In genomic region chr3:44890258-44890657, GRCh38 we compare ENCODE assay signal across 20 cellular contexts. TPM values are rescaled to one million over a fixed set of nuclear protein-coding genes. Genes with fewer than 3 reads are reported as not detected.
"Had no signal": no experiment of that assay in that cellular context is flagged by ENCODE, and none has a peak within 500 bp of the region (broad histone marks: within the 10 kb centered on the region; RNA-seq: fewer than 3 reads in every experiment).

No MANE protein-coding gene starts in this region.

- H3K27me3 ChIP-seq: gastrocnemius medialis, thyroid gland had no signal

- H3K27ac ChIP-seq: gastrocnemius medialis, lower lobe of right lung, thyroid gland had no signal

- ATAC-seq: activated naive CD8-positive, alpha-beta T cell treated with anti-CD3 and anti-CD28 coated beads, Interleukin-2, amount 50 U/mL, for 24 hours; activated T-cell treated with anti-CD3 and anti-CD28 coated beads, Interleukin-2, amount 50 U/mL, for 4 hours; gastrocnemius medialis; lower lobe of right lung; natural killer cell treated with Interleukin-12 subunit alpha and Interleukin-12 subunit beta and Interleukin-15 and Interleukin-18, amount 100 ng/mL, for 72 hours had no signal

- DNase-seq: activated CD4-positive, alpha-beta T cell treated with anti-CD3 and anti-CD28 coated beads, Interleukin-2, amount 50 U/mL, for 1 hour; activated CD8-positive, alpha-beta memory T cell treated with anti-CD3 and anti-CD28 coated beads, Interleukin-2, amount 50 U/mL, for 4 hours; activated naive CD4-positive, alpha-beta T cell treated with anti-CD3 and anti-CD28 coated beads, Interleukin-2, amount 10 ng/mL, durations not matched to agents 7 days and 5 days; activated naive CD8-positive, alpha-beta T cell treated with anti-CD3 and anti-CD28 coated beads, Interleukin-2, amount 50 U/mL, for 24 hours; activated T-cell treated with anti-CD3 and anti-CD28 coated beads, Interleukin-2, amount 50 U/mL, for 4 hours; anterior cingulate cortex; caudate nucleus; gastrocnemius medialis; head of caudate nucleus; lower lobe of right lung; stimulated activated CD8-positive, alpha-beta memory T cell treated with anti-CD3 and anti-CD28 coated beads, Interleukin-4, amount 100 ng/mL, for 48 hours; stimulated activated naive CD4-positive, alpha-beta T cell treated with Interleukin-2 at 50 U/mL for 16 hours; T-helper 1 cell; T1000; thyroid gland had no signal

- H3K9me3 ChIP-seq: gastrocnemius medialis, lower lobe of right lung, thyroid gland had no signal

- H3K36me3 ChIP-seq: gastrocnemius medialis, lower lobe of right lung, thyroid gland had no signal

- H3K4me1 ChIP-seq: gastrocnemius medialis, lower lobe of right lung, thyroid gland had no signal

- H3K4me3 ChIP-seq: gastrocnemius medialis, lower lobe of right lung, thyroid gland had no signal

RNA-seq across cellular contexts. Expression of gene TGM4, which starts 15.8 kb away (rescaled TPM):
- total RNA-seq: activated T-cell treated with anti-CD3 and anti-CD28 coated beads, Interleukin-2, amount 50 U/mL, for 4 hours; epithelial cell of proximal tubule; fibroblast of lung; gastrocnemius medialis; lower lobe of right lung; natural killer cell treated with Interleukin-12 subunit alpha and Interleukin-12 subunit beta and Interleukin-15 and Interleukin-18, amount 100 ng/mL, for 72 hours; subcutaneous adipose tissue; urinary bladder had no signal
- polyA plus RNA-seq: fibroblast of lung, urinary bladder had no signal
